15 cellular contexts compared by ENCODE assay signal in the genomic region with DNA sequence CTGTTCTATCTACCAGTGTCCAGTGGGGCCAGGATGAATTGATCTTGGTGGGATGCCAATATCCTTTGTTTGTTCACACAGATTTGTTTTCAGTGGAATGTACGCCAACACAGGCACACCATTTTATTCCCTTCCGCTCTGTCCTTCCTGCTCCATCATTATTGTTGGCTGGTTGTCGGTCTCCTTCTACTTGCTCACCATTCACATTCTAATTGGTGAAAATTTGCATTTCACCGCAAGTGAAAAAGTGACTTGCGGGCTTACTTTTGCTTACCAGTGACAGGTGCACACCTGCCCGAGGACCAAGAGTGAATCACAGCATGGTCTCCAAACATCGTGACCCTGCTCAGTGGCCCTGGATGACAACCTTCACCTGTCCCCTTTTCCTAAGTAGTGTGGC.
"Had no signal": no experiment of that assay in that cellular context is flagged by ENCODE, and none has a peak within 500 bp of the region (broad histone marks: within the 10 kb centered on the region; RNA-seq: fewer than 3 reads in every experiment).

No MANE protein-coding gene starts in this region.

- H3K27ac ChIP-seq: neural progenitor cell, transverse colon, VCaP had no signal

- H3K4me2 ChIP-seq: neural progenitor cell had no signal

- ATAC-seq: activated CD8-positive, alpha-beta memory T cell treated with anti-CD3 and anti-CD28 coated beads, Interleukin-2, amount 10 ng/mL, durations not matched to agents 7 days and 5 days; SK-N-SH treated with all-trans-retinoic acid at 6 μM for 48 hours; stimulated activated effector memory CD8-positive, alpha-beta T cell treated with anti-CD3 and anti-CD28 coated beads, Interleukin-12 subunit alpha, Interleukin-12 subunit beta, amount 100 ng/mL, for 72 hours had no signal

- H3K36me3 ChIP-seq: neural progenitor cell, transverse colon had no signal

- H3K4me1 ChIP-seq: neural progenitor cell, transverse colon had no signal

- H2AFZ ChIP-seq: neural progenitor cell had no signal

- FAIRE-seq: astrocyte, endometrium had no signal

- H3K4me3 ChIP-seq: lung, neural progenitor cell, transverse colon had no signal

- H3K9me3 ChIP-seq: transverse colon had no signal

- H3K27me3 ChIP-seq: neural progenitor cell, transverse colon had no signal

- DNase-seq: activated CD4-positive, alpha-beta memory T cell treated with anti-CD3 and anti-CD28 coated beads for 36 hours; activated CD8-positive, alpha-beta memory T cell treated with anti-CD3 and anti-CD28 coated beads, Interleukin-2, amount 10 ng/mL, durations not matched to agents 7 days and 5 days; activated naive CD4-positive, alpha-beta T cell treated with anti-CD3 and anti-CD28 coated beads for 36 hours; activated T-cell treated with anti-CD3 and anti-CD28 coated beads, Interleukin-2, amount 50 U/mL, for 1 hour; naive B cell; T-helper 1 cell; T1000; transverse colon had no signal

- H3K9ac ChIP-seq: neural progenitor cell had no signal
